Comparison of ENCODE assay signal across 12 cellular contexts in genomic region chr6:13425270-13425905, GRCh38.
DNase-seq lines count a peak whose midpoint lies in the region; ATAC-seq, FAIRE-seq and TF ChIP-seq lines count a peak whose summit lies in the region.
"Had no signal": no experiment of that assay in that cellular context is flagged by ENCODE, and none has a peak within 500 bp of the region (broad histone marks: within the 10 kb centered on the region; RNA-seq: fewer than 3 reads in every experiment).

No MANE protein-coding gene starts in this region.

- no peak overlapping the region for H3K14ac ChIP-seq in trophoblast cell (ENCODE audit: low read length)

- H3K18ac ChIP-seq in trophoblast cell (ENCODE audit: low read length), result no peak overlapping the region

- no peak overlapping the region for H4K91ac ChIP-seq in trophoblast cell (ENCODE audit: low read depth, low read length)

- H3K4me1 Mint-ChIP-seq in chondrocyte (ENCODE audit: low read depth), result peaks cover 46% of the 10 kb centered on the region

- H3K79me2 ChIP-seq in OCI-LY7 (ENCODE audit: insufficient read depth, low read depth, low read length), result peaks cover 14% of the 10 kb centered on the region; the same call in 1 of the 2 replicates
- H3K79me2 ChIP-seq in trophoblast cell (ENCODE audit: control insufficient read depth, insufficient read depth, low read length, poor library complexity), result peaks cover 2% of the 10 kb centered on the region

- H3K4me3 Mint-ChIP-seq in chondrocyte (ENCODE audit: unreplicated experiment), result no peak overlapping the region

- H3K9me3 ChIP-seq in BLaER1 (peaks cover 5% of the 10 kb centered on the region; the same call in 1 of the 2 replicates), OCI-LY7 (ENCODE audit: low read length) (no peaks in the 10 kb centered on the region), gastroesophageal sphincter (no peaks in the 10 kb centered on the region), trophoblast cell (ENCODE audit: insufficient read depth, low read depth, low read length) (no peaks in the 10 kb centered on the region)

- TF ChIP-seq CTCF in OCI-LY7 (conservative IDR thresholded peaks at IDR 0.05; ENCODE audit: low read length), result no peak
- no peak for TF ChIP-seq CTCF in gastroesophageal sphincter (IDR thresholded peaks at IDR 0.05)
- no peak for TF ChIP-seq CTCF in chondrocyte (IDR thresholded peaks at IDR 0.05)

- H3K23ac ChIP-seq in trophoblast cell (ENCODE audit: low read length), result no peak overlapping the region

- H3K9ac ChIP-seq in BLaER1, result no peak overlapping the region
- no peak overlapping the region for H3K9ac ChIP-seq in trophoblast cell (ENCODE audit: low read length)

- intact Hi-C loops in OCI-LY7 (cut with micrococcal nuclease; ENCODE audit: unreplicated experiment), result no loop called here

- ATAC-seq in gastroesophageal sphincter, result peak; percentile 32

- peaks cover 25% of the 10 kb centered on the region for H3K79me1 ChIP-seq in trophoblast cell (ENCODE audit: low read length)

- CTCF ChIA-PET in OCI-LY7 (lab: Charles Lee; ENCODE audit: unreplicated experiment), result interaction anchor here (0.7 to 1.5 kb wide), 2 partner anchors 29 kb away, joined by 3 to 4 read pairs; no protein-coding TSS in a partner anchor

- H3K9me2 ChIP-seq in OCI-LY7 (ENCODE audit: insufficient read depth, low read length), result no peaks in the 10 kb centered on the region

- no peak overlapping the region for H3K4me3 ChIP-seq in BLaER1
- no peak overlapping the region for H3K4me3 ChIP-seq in OCI-LY7 (ENCODE audit: low read depth, low read length, poor library complexity, severe bottlenecking)
- no peak overlapping the region for H3K4me3 ChIP-seq in gastroesophageal sphincter
- H3K4me3 ChIP-seq in trophoblast cell (ENCODE audit: low read depth, low read length), result no peak overlapping the region

- H2AK5ac ChIP-seq in trophoblast cell (ENCODE audit: low read length), result no peak overlapping the region

- H3K36me3 Mint-ChIP-seq in chondrocyte (ENCODE audit: low read depth), result no peaks in the 10 kb centered on the region

- no peak overlapping the region for H4K12ac ChIP-seq in trophoblast cell (ENCODE audit: low read depth, low read length)

- no peaks in the 10 kb centered on the region for H3K9me3 Mint-ChIP-seq in chondrocyte (ENCODE audit: low read depth)

- no peak for TF ChIP-seq POLR2A in gastroesophageal sphincter (IDR thresholded peaks at IDR 0.05)
- no peak for TF ChIP-seq POLR2A in GM12891 (IDR thresholded peaks at IDR 0.05; ENCODE audit: low read depth, low read length)

- TF ChIP-seq EP300 in gastroesophageal sphincter (IDR thresholded peaks at IDR 0.05), result no peak

- H3K27ac ChIP-seq in BLaER1 (no peak overlapping the region), OCI-LY7 (ENCODE audit: low read depth, low read length, poor library complexity, severe bottlenecking) (no peak overlapping the region), gastroesophageal sphincter (peak overlapping the region in 3 of 4 donors; percentile 55 to 72 (median 68)), trophoblast cell (ENCODE audit: low read depth, low read length) (peak overlapping the region; percentile 88)
- H3K27ac ChIP-seq: HL-60 had no signal

- no peak for DNase-seq in OCI-LY7 (ENCODE audit: low spot score)
- DNase-seq in trophoblast cell, result no peak
- no peak for DNase-seq in GM12891 (ENCODE audit: insufficient read length, low spot score)
- no peak for DNase-seq in hippocampal formation (lab: John Stamatoyannopoulos, UW)
- DNase-seq in NOMO-1 treated with DMSO at 0.1 percent for 48 hours (lab: John Stamatoyannopoulos, UW; ENCODE audit: unreplicated experiment), result no peak
- no peak for DNase-seq in chondrocyte (ENCODE audit: low spot score)
- DNase-seq: activated CD4-positive, alpha-beta T cell treated with anti-CD3 and anti-CD28 coated beads for 1 hour; activated effector memory CD4-positive, alpha-beta T cell treated with anti-CD3 and anti-CD28 coated beads, Interleukin-2, amount 50 U/mL, for 16 hours; stimulated activated CD4-positive, alpha-beta T cell treated with anti-CD3 and anti-CD28 coated beads, Interleukin-12 subunit alpha, Interleukin-12 subunit beta, amount 100 ng/mL, for 4 hours had no signal

- H3K27ac Mint-ChIP-seq in chondrocyte (ENCODE audit: unreplicated experiment), result no peak overlapping the region

- no peak overlapping the region for H2BK120ac ChIP-seq in trophoblast cell (ENCODE audit: insufficient read depth, low read length, poor library complexity)

- 0 to 25% methylated on average over 1 to 2 of the region's 3 CpGs for WGBS in gastroesophageal sphincter (ENCODE audit: low coverage in 1 of 2), 2 donors
- WGBS in trophoblast cell (ENCODE audit: extremely low coverage, insufficient coverage, insufficient read length), result no CpG with 5 or more reads among the region's 3 CpGs

- no TSS peak for BruUV-seq in OCI-LY7 (replicated peaks; lab: Mats Ljungman, UMichigan)

- H2BK12ac ChIP-seq in trophoblast cell (ENCODE audit: low read length), result no peak overlapping the region

- H2AFZ ChIP-seq in OCI-LY7 (ENCODE audit: low read length), result no peak overlapping the region
- no peak overlapping the region for H2AFZ ChIP-seq in trophoblast cell (ENCODE audit: insufficient read depth, low read length, poor library complexity)

- peaks cover 75% of the 10 kb centered on the region for H3K4me1 ChIP-seq in BLaER1
- H3K4me1 ChIP-seq in OCI-LY7 (ENCODE audit: insufficient read depth, low read length, poor library complexity, severe bottlenecking), result peaks cover 50% of the 10 kb centered on the region
- H3K4me1 ChIP-seq in gastroesophageal sphincter, result peaks cover 9 to 62% (median 34%) of the 10 kb centered on the region in 3 donors
- H3K4me1 ChIP-seq in trophoblast cell (ENCODE audit: control insufficient read depth in 1 of 2, insufficient read depth in 2 of 2, low read length in 2 of 2), result peaks cover 33 to 51% of the 10 kb centered on the region in 2 experiments

- FAIRE-seq in GM12891 (lab: Jason Lieb, UNC), result no peak

- POLR2A ChIA-PET in OCI-LY7 (lab: Charles Lee), result interaction anchor here (0.5 to 1.5 kb wide), 13 partner anchors 15 to 224 kb away, joined by 3 to 8 read pairs (median 4); no protein-coding TSS in a partner anchor

- no peak overlapping the region for H4K8ac ChIP-seq in trophoblast cell (ENCODE audit: low read depth, low read length)

- H3K4me2 ChIP-seq in BLaER1 (peak overlapping the region; percentile 91), OCI-LY7 (ENCODE audit: low read length) (peak overlapping the region; percentile 36), trophoblast cell (ENCODE audit: low read length) (no peak overlapping the region)

- H3K36me3 ChIP-seq in BLaER1 (no peaks in the 10 kb centered on the region), OCI-LY7 (ENCODE audit: insufficient read depth, low read length) (no peaks in the 10 kb centered on the region), gastroesophageal sphincter (no peaks in the 10 kb centered on the region), trophoblast cell (ENCODE audit: control insufficient read depth in 1 of 2, insufficient read depth in 2 of 2, low read length in 2 of 2) (no peaks in the 10 kb centered on the region)

- H3K27me3 Mint-ChIP-seq in chondrocyte (ENCODE audit: low read depth), result no peaks in the 10 kb centered on the region

- H4K20me1 ChIP-seq in BLaER1 (peaks cover 48% of the 10 kb centered on the region), OCI-LY7 (ENCODE audit: insufficient read depth, low read length) (0 out of 2 replicates have a peak, but pooled peaks cover 13% of the 10 kb centered on the region)

- H3K4ac ChIP-seq in trophoblast cell (ENCODE audit: low read depth, low read length), result no peak overlapping the region

- H3K27me3 ChIP-seq in BLaER1 (no peaks in the 10 kb centered on the region), gastroesophageal sphincter (no peaks in the 10 kb centered on the region), trophoblast cell (ENCODE audit: insufficient read depth, low read length) (no peaks in the 10 kb centered on the region)

- no peak overlapping the region for H2BK5ac ChIP-seq in trophoblast cell (ENCODE audit: low read depth, low read length, poor library complexity)

TF ChIP-seq in GM12891, 5 proteins besides CTCF, POLR2A, EP300 and RAD21:
- no peak for TF ChIP-seq POLR2AphosphoS5 (IDR thresholded peaks at IDR 0.05; ENCODE audit: low read depth, low read length)
- no peak for TF ChIP-seq POU2F2 (IDR thresholded peaks at IDR 0.05; ENCODE audit: low read depth, low read length)
- no peak for TF ChIP-seq SPI1 (IDR thresholded peaks at IDR 0.05; ENCODE audit: low read depth, low read length)
- TF ChIP-seq TAF1 (IDR thresholded peaks at IDR 0.05; ENCODE audit: low read depth, low read length), result no peak
- TF ChIP-seq PAX5 (IDR thresholded peaks at IDR 0.05; ENCODE audit: insufficient read depth, low read length, severe bottlenecking), result no peak

Comparison
In these comparisons a context has a peak if more than half of its experiments do, and no peak if none do; other contexts are left out.
1. H3K27ac ChIP-seq: peak in gastroesophageal sphincter (3 of 4) and trophoblast cell (single experiment); none in BLaER1 (single experiment) and OCI-LY7 (single experiment).